8 cellular contexts compared by ENCODE assay signal in genomic region chr4:151100517-151100916, GRCh38. TPM values are rescaled to one million over a fixed set of nuclear protein-coding genes. Genes with fewer than 3 reads are reported as not detected.
DNase-seq lines count a peak whose midpoint lies in the region; ATAC-seq and TF ChIP-seq lines count a peak whose summit lies in the region.

No MANE protein-coding gene starts in this region.

- peak overlapping the region; percentile 91; the same call in 1 of the 2 replicates for H3K27ac ChIP-seq in HEK293 (ENCODE audit: extremely low read depth, low read depth, low read length)
- H3K27ac ChIP-seq in right cardiac atrium (ENCODE audit: low read length) = no peak overlapping the region
- H3K27ac ChIP-seq in skeletal muscle tissue (ENCODE audit: low read depth, low read length) = peak overlapping the region; percentile 86

- H3K27me3 ChIP-seq in right cardiac atrium (ENCODE audit: control insufficient read depth, insufficient read depth) (no peaks in the 10 kb centered on the region), skeletal muscle tissue (ENCODE audit: control insufficient read depth in 3 of 3, insufficient read depth in 3 of 3, low read length in 3 of 3) (no peaks in the 10 kb centered on the region)

- H3K4me3 ChIP-seq in HEK293 (ENCODE audit: low read depth, low read length) = peak overlapping the region; percentile 57
- H3K4me3 ChIP-seq in right cardiac atrium (ENCODE audit: low read length) = peak overlapping the region; percentile 78
- H3K4me3 ChIP-seq in skeletal muscle tissue (ENCODE audit: low read length in 3 of 3) = peak overlapping the region; percentile 83 to 90 (median 90)

- no peak for TF ChIP-seq CTCF in HEK293 (tag by site-specific recombination; IDR thresholded peaks at IDR 0.05)
- TF ChIP-seq CTCF in activated B cell treated with CpG ODN at 0.5 μM for 24 hours (IDR thresholded peaks at IDR 0.05) = no peak

- H3K36me3 ChIP-seq in HEK293 (ENCODE audit: control insufficient read depth in 2 of 2, insufficient read depth in 1 of 2, low read length in 2 of 2) = peaks cover 18 to 58% of the 10 kb centered on the region in 2 experiments
- H3K36me3 ChIP-seq in skeletal muscle tissue (ENCODE audit: control insufficient read depth in 3 of 3, insufficient read depth in 3 of 3, low read length in 3 of 3) = peaks cover 13 to 39% (median 35%) of the 10 kb centered on the region in 3 donors

- CTCF ChIA-PET in HEK293 (lab: Yijun Ruan, JAX) = no interaction called here
- CTCF ChIA-PET in activated B cell treated with CpG ODN at 0.5 μM for 24 hours (lab: Charles Lee) = interaction anchor here (0.6 kb wide), 1 partner anchor 95 kb away, joined by 3 read pairs; no protein-coding TSS in a partner anchor

- no peaks in the 10 kb centered on the region for H3K9me3 ChIP-seq in HEK293 (ENCODE audit: control insufficient read depth, insufficient read depth, low read depth, low read length)
- H3K9me3 ChIP-seq in right cardiac atrium (ENCODE audit: control insufficient read depth, low read length) = no peaks in the 10 kb centered on the region
- no peaks in the 10 kb centered on the region for H3K9me3 ChIP-seq in skeletal muscle tissue (ENCODE audit: control insufficient read depth in 3 of 3, low read length in 3 of 3)

- peak overlapping the region; percentile 98 for H3K27ac Mint-ChIP-seq in activated B cell treated with CpG ODN at 0.5 μM for 24 hours

- H3K9ac ChIP-seq in skeletal muscle tissue (ENCODE audit: low read depth in 1 of 3, low read length in 3 of 3) = peak overlapping the region; percentile 89 to 99 (median 98)

- intact Hi-C loops in activated B cell treated with CpG ODN at 0.5 μM for 24 hours (cut with micrococcal nuclease) (no loop called here), right cardiac atrium (cut with DNase I) (no loop called here)

- no peaks in the 10 kb centered on the region for H3K4me1 ChIP-seq in HEK293 (ENCODE audit: control insufficient read depth, insufficient read depth, low read length)
- no peaks in the 10 kb centered on the region for H3K4me1 ChIP-seq in right cardiac atrium (ENCODE audit: control insufficient read depth, insufficient read depth, low read length)
- peaks cover 10 to 19% (median 18%) of the 10 kb centered on the region in 3 donors for H3K4me1 ChIP-seq in skeletal muscle tissue (ENCODE audit: control insufficient read depth in 3 of 3, insufficient read depth in 3 of 3, low read length in 3 of 3)

- WGBS in right cardiac atrium = 12% methylated on average over 3 of the region's 3 CpGs

- H3K4me1 Mint-ChIP-seq in activated B cell treated with CpG ODN at 0.5 μM for 24 hours = peaks cover 40% of the 10 kb centered on the region

- ATAC-seq in activated B cell treated with CpG ODN at 0.5 μM for 24 hours (ENCODE audit: low read depth) (no peak), right cardiac atrium (no peak), HG02642 (IDR thresholded peaks at IDR 0.05; ENCODE audit: poor library complexity, unreplicated experiment) (no peak), GM19023 (IDR thresholded peaks at IDR 0.05; ENCODE audit: unreplicated experiment) (no peak), HG03139 (IDR thresholded peaks at IDR 0.05; ENCODE audit: unreplicated experiment) (no peak)

- peaks cover under 1% of the 10 kb centered on the region for H3K27me3 Mint-ChIP-seq in activated B cell treated with CpG ODN at 0.5 μM for 24 hours

- no peak for DNase-seq in activated B cell treated with CpG ODN at 0.5 μM for 24 hours
- no peak for DNase-seq in right cardiac atrium
- no peak for DNase-seq in NCI-H82 (lab: John Stamatoyannopoulos, UW)

- peak overlapping the region; percentile 99 for H3K4me3 Mint-ChIP-seq in activated B cell treated with CpG ODN at 0.5 μM for 24 hours

- POLR2A ChIA-PET in HEK293 (lab: Yijun Ruan, JAX) (no interaction called here), activated B cell treated with CpG ODN at 0.5 μM for 24 hours (lab: Charles Lee) (interaction anchor here (0.6 to 4.8 kb wide), 7 partner anchors 10 to 660 kb away, joined by 3 to 45 read pairs (median 4); partner anchors contain the start of genes GATB and LRBA)

- H3K36me3 Mint-ChIP-seq in activated B cell treated with CpG ODN at 0.5 μM for 24 hours (ENCODE audit: low read depth) = peaks cover 54% of the 10 kb centered on the region

- no peaks in the 10 kb centered on the region for H3K9me3 Mint-ChIP-seq in activated B cell treated with CpG ODN at 0.5 μM for 24 hours

TF ChIP-seq in HEK293, 187 proteins besides CTCF, POLR2A, EP300 and RAD21:
- TF ChIP-seq ZNF148 (tag by site-specific recombination; IDR thresholded peaks at IDR 0.05; ENCODE audit: borderline replicate concordance) (no peak), ZNF280D (tag by site-specific recombination; IDR thresholded peaks at IDR 0.05) (no peak), HOXD13 (CRISPR knock-in tag; IDR thresholded peaks at IDR 0.05; ENCODE audit: borderline replicate concordance) (no peak), ZBTB17 (tag by site-specific recombination; IDR thresholded peaks at IDR 0.05) (no peak), ZNF2 (tag by site-specific recombination; IDR thresholded peaks at IDR 0.05) (no peak), ZSCAN23 (tag by site-specific recombination; IDR thresholded peaks at IDR 0.05) (no peak), ZBTB20 (tag by site-specific recombination; IDR thresholded peaks at IDR 0.05) (no peak)

RNA-seq across cellular contexts. Expression of gene RPS3A, which starts 1.1 kb away (rescaled TPM):
- total RNA-seq in activated B cell treated with CpG ODN at 0.5 μM for 24 hours = 3,089 and 3,656 TPM in 2 replicates
- total RNA-seq in right cardiac atrium = 1,000 to 10,000 TPM; 1,119 to 1,323 (median 1,233) TPM
- 1,657 TPM for polyA plus RNA-seq in right cardiac atrium
- total RNA-seq in skeletal muscle tissue = 5,357 TPM
